24 cellular contexts compared by ENCODE assay signal in the genomic region with DNA sequence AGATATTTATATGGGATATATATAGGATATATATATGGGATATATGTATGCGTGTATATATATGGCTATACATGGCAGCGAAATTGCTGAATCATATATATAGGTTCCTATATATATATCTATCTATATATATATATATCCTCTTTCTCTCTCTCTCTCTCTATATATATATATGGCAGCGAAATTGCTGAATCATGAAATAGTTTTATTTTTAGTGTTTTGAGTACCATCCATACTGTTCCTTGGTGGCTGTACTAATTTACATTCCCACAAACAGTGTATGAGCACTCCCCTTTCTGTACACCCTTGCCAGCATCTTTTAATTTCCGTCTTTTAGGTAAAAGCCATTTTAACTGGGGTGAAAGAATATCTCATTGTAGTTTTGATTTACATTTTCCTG.
DNase-seq lines count a peak whose midpoint lies in the region; ATAC-seq, FAIRE-seq and TF ChIP-seq lines count a peak whose summit lies in the region.
"Had no signal": no experiment of that assay in that cellular context is flagged by ENCODE, and none has a peak within 500 bp of the region (broad histone marks: within the 10 kb centered on the region; RNA-seq: fewer than 3 reads in every experiment).

No MANE protein-coding gene starts in this region.

- no peak overlapping the region for H3K4ac ChIP-seq in IMR-90 (ENCODE audit: low read depth, low read length)

- intact Hi-C loops in HepG2 (cut with micrococcal nuclease; ENCODE audit: unreplicated experiment), result no loop called here
- intact Hi-C loops in right lobe of liver (cut with DNase I), result no loop called here
- intact Hi-C loops in IMR-90 (cut with micrococcal nuclease), result no loop called here

- H2BK20ac ChIP-seq in IMR-90 (ENCODE audit: low read depth, low read length), result no peak overlapping the region

- H3K27ac Mint-ChIP-seq in memory B cell, result no peak overlapping the region
- H3K27ac Mint-ChIP-seq: B cell; CD4-positive, alpha-beta T cell; CD8-positive, alpha-beta T cell had no signal

- H3K9me3 ChIP-seq in HepG2 (ENCODE audit: low read length) (peaks cover 52% of the 10 kb centered on the region), right lobe of liver (no peaks in the 10 kb centered on the region), IMR-90 (ENCODE audit: control insufficient read depth, insufficient read depth, low read length) (no peaks in the 10 kb centered on the region; the same call in 1 of the 2 replicates)
- H3K9me3 ChIP-seq: BLaER1 treated with 17β-estradiol and CSF1 and Interleukin-3, amounts not matched to agents 10 nM and 100 nM; Caco-2 had no signal

- ATAC-seq in HepG2 (no peak), right lobe of liver (no peak), IMR-90 (ENCODE audit: low read depth) (no peak), memory B cell (ENCODE audit: low read depth) (peak; percentile 42)
- ATAC-seq: CD8-positive, alpha-beta T cell; GM12878 had no signal

- no peaks in the 10 kb centered on the region for H3K79me2 ChIP-seq in HepG2 (ENCODE audit: insufficient read depth, low read length)

- H3K9me1 ChIP-seq in IMR-90 (ENCODE audit: insufficient read depth, low read length), result no peaks in the 10 kb centered on the region

- H3K9me3 Mint-ChIP-seq in memory B cell, result no peaks in the 10 kb centered on the region

- H3K27me3 Mint-ChIP-seq in memory B cell, result no peaks in the 10 kb centered on the region
- H3K27me3 Mint-ChIP-seq: B cell; CD4-positive, alpha-beta T cell had no signal

- H3K4me3 Mint-ChIP-seq in memory B cell, result no peak overlapping the region
- H3K4me3 Mint-ChIP-seq: B cell; CD4-positive, alpha-beta T cell; CD8-positive, alpha-beta T cell had no signal

- H3K18ac ChIP-seq in IMR-90 (ENCODE audit: low read depth, low read length), result no peak overlapping the region

- H2AK5ac ChIP-seq in IMR-90 (ENCODE audit: low read depth, low read length), result no peak overlapping the region

- H3K14ac ChIP-seq in IMR-90 (replicated peaks; ENCODE audit: low read depth, low read length), result no peak overlapping the region

- POLR2A ChIA-PET in HepG2 (lab: Yijun Ruan, JAX), result no interaction called here
- POLR2A ChIA-PET in IMR-90 (lab: Charles Lee; ENCODE audit: unreplicated experiment), result no interaction called here

- H3K36me3 Mint-ChIP-seq in memory B cell, result no peaks in the 10 kb centered on the region
- H3K36me3 Mint-ChIP-seq: CD8-positive, alpha-beta T cell had no signal

- no peak for TF ChIP-seq CTCF in HepG2 (CRISPR knock-in tag; IDR thresholded peaks at IDR 0.05)
- TF ChIP-seq CTCF in right lobe of liver (IDR thresholded peaks at IDR 0.05), result no peak
- TF ChIP-seq CTCF in IMR-90 (conservative IDR thresholded peaks at IDR 0.05; ENCODE audit: low read depth, low read length), result no peak
- TF ChIP-seq CTCF in foreskin fibroblast (IDR thresholded peaks at IDR 0.05; ENCODE audit: low read depth, low read length), result no peak

- H2BK5ac ChIP-seq in IMR-90 (ENCODE audit: low read depth, low read length, poor library complexity, severe bottlenecking), result no peak overlapping the region

- no peaks in the 10 kb centered on the region for H3K79me1 ChIP-seq in IMR-90 (ENCODE audit: low read depth in 1 of 2, low read length in 2 of 2)

- no peak overlapping the region for H3K27ac ChIP-seq in HepG2 (ENCODE audit: extremely low read length, insufficient read depth, low read length)
- H3K27ac ChIP-seq in right lobe of liver, result no peak overlapping the region
- no peak overlapping the region for H3K27ac ChIP-seq in IMR-90 (ENCODE audit: insufficient read depth, low read length)
- H3K27ac ChIP-seq: BLaER1 treated with 17β-estradiol and CSF1 and Interleukin-3, amounts not matched to agents 10 nM and 100 nM; C4-2B had no signal

- H3K4me2 ChIP-seq in HepG2 (ENCODE audit: low read depth, low read length) (no peak overlapping the region), IMR-90 (ENCODE audit: low read depth, low read length) (no peak overlapping the region)
- H3K4me2 ChIP-seq: BLaER1 treated with 17β-estradiol and CSF1 and Interleukin-3, amounts not matched to agents 10 nM and 100 nM had no signal

- no TSS peak for BruUV-seq in HepG2 (replicated peaks; lab: Mats Ljungman, UMichigan)
- no TSS peak for BruUV-seq in IMR-90 (replicated peaks; lab: Mats Ljungman, UMichigan)

- TF ChIP-seq POLR2A in HepG2 (IDR thresholded peaks at IDR 0.05; ENCODE audit: insufficient read depth in 1 of 2, low read depth in 2 of 2, low read length in 2 of 2) (no peak), right lobe of liver (IDR thresholded peaks at IDR 0.05) (no peak), IMR-90 (IDR thresholded peaks at IDR 0.05; ENCODE audit: low read depth, low read length) (no peak)

- H4K20me1 ChIP-seq in HepG2 (ENCODE audit: insufficient read depth, low read length), result no peaks in the 10 kb centered on the region
- H4K20me1 ChIP-seq in IMR-90 (ENCODE audit: insufficient read depth, low read length), result no peaks in the 10 kb centered on the region
- H4K20me1 ChIP-seq: BLaER1 treated with 17β-estradiol and CSF1 and Interleukin-3, amounts not matched to agents 10 nM and 100 nM had no signal

- in situ Hi-C loops in HepG2 (cut with HindIII; ENCODE audit: extremely low pct_ligation_motif_present, low pct_unique_long_range_greater_than_20kb) (no loop called here), IMR-90 (cut with MboI; ENCODE audit: low sequenced_read_pairs) (no loop called here)

- CTCF ChIA-PET in HepG2 (lab: Yijun Ruan, JAX; ENCODE audit: low intra/inter-chr PET ratio, low total read pairs), result no interaction called here
- CTCF ChIA-PET in IMR-90 (lab: Yijun Ruan, JAX), result no interaction called here

- H2BK15ac ChIP-seq in IMR-90 (ENCODE audit: low read depth, low read length), result no peak overlapping the region

- no peaks in the 10 kb centered on the region for H3K4me1 Mint-ChIP-seq in memory B cell
- H3K4me1 Mint-ChIP-seq: B cell had no signal

- TF ChIP-seq RAD21 in HepG2 (CRISPR knock-in tag; IDR thresholded peaks at IDR 0.05) (no peak), IMR-90 (IDR thresholded peaks at IDR 0.05; ENCODE audit: low read length) (no peak)

- H3K23ac ChIP-seq in IMR-90 (ENCODE audit: low read depth, low read length), result no peak overlapping the region

- H3K9ac ChIP-seq in HepG2 (ENCODE audit: insufficient read depth, low read depth, low read length), result no peak overlapping the region
- H3K9ac ChIP-seq in IMR-90 (ENCODE audit: low read depth, low read length), result no peak overlapping the region
- H3K9ac ChIP-seq: BLaER1 treated with 17β-estradiol and CSF1 and Interleukin-3, amounts not matched to agents 10 nM and 100 nM had no signal

- dilution Hi-C loops in IMR-90 (cut with HindIII; ENCODE audit: low sequenced_read_pairs, unreplicated experiment), result no loop called here

- H2AFZ ChIP-seq in HepG2 (ENCODE audit: low read length), result no peak overlapping the region
- H2AFZ ChIP-seq in IMR-90 (replicated peaks; ENCODE audit: low read length, poor library complexity), result no peak overlapping the region

- WGBS in HepG2 (ENCODE audit: low lambda C conversion rate), result 37% methylated on average over 4 of the region's 4 CpGs
- WGBS in right lobe of liver (ENCODE audit: insufficient coverage, low coverage, low lambda C conversion rate, missing lambda C conversion rate), result 71% methylated on average over 4 of the region's 4 CpGs
- WGBS in IMR-90 (ENCODE audit: extremely low coverage in 2 of 2, insufficient read length in 1 of 2), 2 experiments, result 100% methylated on average over 1 of the region's 4 CpGs; no CpG with 5 or more reads in 1 of the 2 experiments

- no peak overlapping the region for H4K91ac ChIP-seq in IMR-90 (ENCODE audit: insufficient read depth, low read depth, low read length)

- no peak for TF ChIP-seq EP300 in HepG2 (IDR thresholded peaks at IDR 0.05; ENCODE audit: low read depth in 2 of 2, low read length in 2 of 2)
- no peak for TF ChIP-seq EP300 in HepG2 (CRISPR knock-in tag; IDR thresholded peaks at IDR 0.05; ENCODE audit: borderline replicate concordance)

- H3K36me3 ChIP-seq in HepG2 (replicated peaks in 1 of 2; ENCODE audit: control insufficient read depth in 1 of 2, insufficient read depth in 2 of 2, low read length in 2 of 2), result no peaks in the 10 kb centered on the region
- H3K36me3 ChIP-seq in right lobe of liver, result no peaks in the 10 kb centered on the region
- H3K36me3 ChIP-seq in IMR-90 (ENCODE audit: control insufficient read depth, insufficient read depth, low read length), result no peaks in the 10 kb centered on the region
- H3K36me3 ChIP-seq: BLaER1 treated with 17β-estradiol and CSF1 and Interleukin-3, amounts not matched to agents 10 nM and 100 nM had no signal

- no peak overlapping the region for H3K56ac ChIP-seq in IMR-90 (ENCODE audit: extremely low read depth, insufficient read depth, low read length)

- no peak overlapping the region for H2BK120ac ChIP-seq in IMR-90 (ENCODE audit: low read depth, low read length)

- H4K5ac ChIP-seq in IMR-90 (ENCODE audit: low read depth, low read length), result no peak overlapping the region

- DNase-seq in HepG2 (ENCODE audit: low spot score) (no peak), right lobe of liver (no peak), IMR-90 (no peak), memory B cell (ENCODE audit: low spot score in 2 of 2) (no peak), NCI-H446 treated with DMSO at 0.1 percent for 48 hours (lab: John Stamatoyannopoulos, UW) (no peak), globus pallidus (ENCODE audit: low spot score) (no peak), foreskin fibroblast (no peak)
- DNase-seq: 8988T; AML-193; Caco-2; Calu3; CD4-positive, alpha-beta T cell; CD8-positive, alpha-beta T cell; DMS153; DMS79; DND-41; EL; GDM1 had no signal

- no peak overlapping the region for H4K8ac ChIP-seq in IMR-90 (ENCODE audit: low read depth in 2 of 2, low read length in 2 of 2)

- H3K4me1 ChIP-seq in HepG2 (ENCODE audit: insufficient read depth, low read length) (no peaks in the 10 kb centered on the region), right lobe of liver (no peaks in the 10 kb centered on the region), IMR-90 (ENCODE audit: control insufficient read depth, insufficient read depth, low read length) (no peaks in the 10 kb centered on the region)
- H3K4me1 ChIP-seq: BLaER1 treated with 17β-estradiol and CSF1 and Interleukin-3, amounts not matched to agents 10 nM and 100 nM; Caco-2 had no signal

- H3K27me3 ChIP-seq in HepG2 (ENCODE audit: control insufficient read depth in 1 of 2, insufficient read depth in 2 of 2, low read length in 2 of 2), result no peaks in the 10 kb centered on the region
- no peaks in the 10 kb centered on the region for H3K27me3 ChIP-seq in right lobe of liver
- H3K27me3 ChIP-seq in IMR-90 (ENCODE audit: control insufficient read depth, insufficient read depth, low read length), result no peaks in the 10 kb centered on the region
- H3K27me3 ChIP-seq: BLaER1 treated with 17β-estradiol and CSF1 and Interleukin-3, amounts not matched to agents 10 nM and 100 nM had no signal

- no peak for FAIRE-seq in HepG2 (lab: Jason Lieb, UNC)
- FAIRE-seq: GM12878, GM12892, GM19239 had no signal

- no peak overlapping the region for H3K4me3 ChIP-seq in HepG2 (replicated peaks in 1 of 3; ENCODE audit: insufficient read depth in 1 of 3, low read depth in 2 of 3, low read length in 3 of 3)
- no peak overlapping the region for H3K4me3 ChIP-seq in right lobe of liver
- H3K4me3 ChIP-seq in IMR-90 (ENCODE audit: insufficient read depth, low read depth, low read length), result no peak overlapping the region
- no peak overlapping the region for H3K4me3 ChIP-seq in foreskin fibroblast (ENCODE audit: low read depth in 1 of 2, low read length in 2 of 2)
- H3K4me3 ChIP-seq: BLaER1 treated with 17β-estradiol and CSF1 and Interleukin-3, amounts not matched to agents 10 nM and 100 nM; GM12878 had no signal

- H2AK9ac ChIP-seq in IMR-90 (replicated peaks; ENCODE audit: low read depth, low read length, poor library complexity), result no peak overlapping the region
